17 cellular contexts compared by ENCODE assay signal in the genomic region with DNA sequence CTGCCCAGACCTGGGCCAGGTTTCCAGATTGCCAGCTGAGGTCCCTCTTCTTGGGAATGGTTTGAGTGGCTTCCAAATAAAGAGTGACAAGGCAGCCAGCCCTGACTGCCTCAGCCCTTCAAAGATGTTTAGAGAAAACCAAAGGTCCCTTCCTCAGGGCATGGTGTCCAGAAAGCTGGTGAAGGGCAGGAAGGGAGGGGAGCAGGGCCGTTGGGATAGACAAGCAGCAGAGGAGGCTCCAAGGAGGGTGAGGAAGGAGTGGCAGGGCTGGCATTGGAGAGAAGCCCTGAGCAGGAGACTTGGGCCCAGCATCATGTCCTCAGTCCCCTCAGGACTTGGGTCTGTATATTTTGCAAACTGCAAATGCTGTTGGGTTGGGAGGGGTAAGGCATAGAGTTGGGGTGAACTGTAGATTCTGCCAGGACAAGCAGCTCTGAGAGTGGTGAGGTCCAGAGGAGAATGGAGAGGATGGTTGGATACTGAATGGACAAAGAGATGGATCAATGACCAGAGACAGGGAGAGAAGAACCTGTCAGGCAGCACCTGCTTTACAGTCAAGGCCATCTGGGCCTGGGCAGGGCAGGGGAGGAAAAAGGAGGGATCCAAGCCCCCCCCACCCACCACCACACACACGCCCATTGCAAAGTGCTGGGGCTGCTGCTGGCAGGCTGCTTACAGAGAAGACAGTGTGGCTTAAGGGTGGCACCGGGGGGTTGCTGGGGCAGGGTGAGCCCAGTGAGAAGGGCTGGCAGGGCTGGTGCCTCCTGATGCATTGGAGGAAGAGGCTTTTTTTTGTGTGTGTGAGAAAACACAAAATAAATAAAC. TPM values are rescaled to one million over a fixed set of nuclear protein-coding genes. Genes with fewer than 3 reads are reported as not detected.
DNase-seq lines count a peak whose midpoint lies in the region; ATAC-seq, FAIRE-seq and TF ChIP-seq lines count a peak whose summit lies in the region.
"Had no signal": no experiment of that assay in that cellular context is flagged by ENCODE, and none has a peak within 500 bp of the region (broad histone marks: within the 10 kb centered on the region; RNA-seq: fewer than 3 reads in every experiment).

No MANE protein-coding gene starts in this region.

- TF ChIP-seq EP300 in K562 (IDR thresholded peaks at IDR 0.05; ENCODE audit: low read length) = no peak

- peaks cover 9% of the 10 kb centered on the region for H3K27me3 Mint-ChIP-seq in neural progenitor cell (ENCODE audit: insufficient read depth, low read depth)
- H3K27me3 Mint-ChIP-seq in CD4-positive, alpha-beta memory T cell = no peaks in the 10 kb centered on the region
- H3K27me3 Mint-ChIP-seq: IgD-negative memory B cell had no signal

- TF ChIP-seq POLR2A in K562 (conservative IDR thresholded peaks at IDR 0.05) = no peak

- WGBS in K562 (ENCODE audit: insufficient coverage, low coverage, missing lambda C conversion rate) = 26% methylated on average over 3 of the region's 3 CpGs

- peaks cover 14% of the 10 kb centered on the region for H3K36me3 Mint-ChIP-seq in neural progenitor cell
- H3K36me3 Mint-ChIP-seq in CD4-positive, alpha-beta memory T cell = peaks cover 0 to 2% of the 10 kb centered on the region in 2 donors

- TF ChIP-seq CTCF in DND-41 (IDR thresholded peaks at IDR 0.05; ENCODE audit: borderline replicate concordance, extremely low read depth, low read length, poor library complexity, severe bottlenecking) (no peak), K562 (IDR thresholded peaks at IDR 0.05 in 2 of 3, conservative IDR thresholded peaks at IDR 0.05 in 1 of 3; ENCODE audit: insufficient read depth in 2 of 3, low read depth in 1 of 3, low read length in 3 of 3) (no peak), neural progenitor cell (IDR thresholded peaks at IDR 0.05) (no peak)

- no peak for FAIRE-seq in K562 (lab: Jason Lieb, UNC)
- FAIRE-seq in RCC 7860 (lab: Jason Lieb, UNC) = no peak

- H3K9me3 ChIP-seq in BLaER1 = no peaks in the 10 kb centered on the region
- no peaks in the 10 kb centered on the region for H3K9me3 ChIP-seq in DND-41 (ENCODE audit: insufficient read depth, low read length, severe bottlenecking)
- no peaks in the 10 kb centered on the region for H3K9me3 ChIP-seq in K562 (replicated peaks; ENCODE audit: control insufficient read depth, insufficient read depth, low read depth, low read length)
- H3K9me3 ChIP-seq in neural progenitor cell (ENCODE audit: low read depth) = no peaks in the 10 kb centered on the region
- no peaks in the 10 kb centered on the region for H3K9me3 ChIP-seq in CD4-positive, alpha-beta memory T cell (ENCODE audit: control insufficient read depth in 1 of 2, low read length in 2 of 2)
- H3K9me3 ChIP-seq: BE2C, HAP-1, SK-N-SH had no signal

- H4K20me1 ChIP-seq in BLaER1 = peaks cover 32% of the 10 kb centered on the region; the same call in 1 of the 2 replicates
- no peaks in the 10 kb centered on the region; the same call in 1 of the 2 replicates for H4K20me1 ChIP-seq in DND-41 (ENCODE audit: insufficient read depth, low read length)
- H4K20me1 ChIP-seq in K562 (replicated peaks; ENCODE audit: control insufficient read depth, insufficient read depth, low read length) = no peaks in the 10 kb centered on the region
- H4K20me1 ChIP-seq in neural progenitor cell (ENCODE audit: low read depth) = no peaks in the 10 kb centered on the region

- peaks cover 6% of the 10 kb centered on the region for H3K4me1 Mint-ChIP-seq in neural progenitor cell
- H3K4me1 Mint-ChIP-seq in CD4-positive, alpha-beta memory T cell = peaks cover 2 to 12% (median 6%) of the 10 kb centered on the region in 4 donors

- in situ Hi-C loops in K562 (cut with MboI) = no loop called here

- H3K27me3 ChIP-seq in BLaER1 = no peaks in the 10 kb centered on the region
- no peaks in the 10 kb centered on the region for H3K27me3 ChIP-seq in DND-41 (ENCODE audit: insufficient read depth, low read length, poor library complexity)
- no peaks in the 10 kb centered on the region for H3K27me3 ChIP-seq in K562 (ENCODE audit: control insufficient read depth in 2 of 2, insufficient read depth in 2 of 2, low read length in 2 of 2)
- no peaks in the 10 kb centered on the region for H3K27me3 ChIP-seq in neural progenitor cell
- H3K27me3 ChIP-seq in CD4-positive, alpha-beta memory T cell (ENCODE audit: insufficient read depth, low read length) = no peaks in the 10 kb centered on the region
- H3K27me3 ChIP-seq: BE2C had no signal

- no TSS peak for BruUV-seq in K562 (replicated peaks; lab: Mats Ljungman, UMichigan)

- no peak overlapping the region for H2AFZ ChIP-seq in DND-41 (ENCODE audit: low read depth, low read length)
- H2AFZ ChIP-seq in K562 (ENCODE audit: low read depth, low read length) = no peak overlapping the region
- no peak overlapping the region for H2AFZ ChIP-seq in neural progenitor cell (replicated peaks)

- H3F3A ChIP-seq in neural progenitor cell (ENCODE audit: low read depth) = peaks cover 21% of the 10 kb centered on the region

- H3K4me3 Mint-ChIP-seq in neural progenitor cell = no peak overlapping the region
- no peak overlapping the region for H3K4me3 Mint-ChIP-seq in CD4-positive, alpha-beta memory T cell

- CTCF ChIA-PET in K562 (lab: Yijun Ruan, JAX; ENCODE audit: low intra/inter-chr PET ratio) = no interaction called here
- CTCF ChIA-PET in CD4-positive, alpha-beta memory T cell (lab: Charles Lee; ENCODE audit: partially characterized antibody) = no interaction called here

- peak overlapping the region; percentile 59 for H3K27ac Mint-ChIP-seq in neural progenitor cell
- peak overlapping the region in 2 of 7 donors; percentile 20 to 89 for H3K27ac Mint-ChIP-seq in CD4-positive, alpha-beta memory T cell

- H3K27ac ChIP-seq in BLaER1 = no peak overlapping the region
- no peak overlapping the region for H3K27ac ChIP-seq in DND-41 (ENCODE audit: low read length)
- no peak overlapping the region for H3K27ac ChIP-seq in K562 (ENCODE audit: extremely low read depth, low read depth, low read length)
- H3K27ac ChIP-seq in neural progenitor cell = no peak overlapping the region
- H3K27ac ChIP-seq in CD4-positive, alpha-beta memory T cell (ENCODE audit: low read depth, low read length) = no peak overlapping the region

- H3K9me3 Mint-ChIP-seq in neural progenitor cell = no peaks in the 10 kb centered on the region
- peaks cover 0 to under 1% (median 0%) of the 10 kb centered on the region in 8 donors for H3K9me3 Mint-ChIP-seq in CD4-positive, alpha-beta memory T cell
- H3K9me3 Mint-ChIP-seq: IgD-negative memory B cell had no signal

- ATAC-seq in DND-41 (ENCODE audit: insufficient read depth, low read depth) = peak; percentile 36; the same call in 2 of the 3 replicates
- no peak for ATAC-seq in K562
- ATAC-seq: PC-3, Right ventricle myocardium inferior had no signal

- H3K79me2 ChIP-seq in DND-41 (ENCODE audit: insufficient read depth, low read length) (no peaks in the 10 kb centered on the region), K562 (ENCODE audit: control insufficient read depth, insufficient read depth, low read length) (no peaks in the 10 kb centered on the region), neural progenitor cell (ENCODE audit: low read depth) (no peaks in the 10 kb centered on the region)

- H3K36me3 ChIP-seq in BLaER1 (peaks cover 42% of the 10 kb centered on the region), DND-41 (ENCODE audit: insufficient read depth, low read length) (peaks cover 13% of the 10 kb centered on the region), K562 (ENCODE audit: control insufficient read depth, insufficient read depth, low read length) (peaks cover 15% of the 10 kb centered on the region; the same call in 1 of the 3 replicates), neural progenitor cell (no peaks in the 10 kb centered on the region)
- H3K36me3 ChIP-seq in CD4-positive, alpha-beta memory T cell (ENCODE audit: insufficient read depth, low read length) = no peaks in the 10 kb centered on the region

- H3K9me1 ChIP-seq in K562 (ENCODE audit: control insufficient read depth, insufficient read depth, low read length) = no peaks in the 10 kb centered on the region

- POLR2A ChIA-PET in K562 (lab: Yijun Ruan, JAX) = no interaction called here
- POLR2A ChIA-PET in CD4-positive, alpha-beta memory T cell (lab: Charles Lee; ENCODE audit: partially characterized antibody) = no interaction called here

- intact Hi-C loops in K562 (cut with micrococcal nuclease) = no loop called here
- intact Hi-C loops in CD4-positive, alpha-beta memory T cell (cut with micrococcal nuclease) = loop anchor here (10.0 kb wide), 1 partner anchor 106 kb away; no protein-coding TSS in a partner anchor

- H3K4me1 ChIP-seq in BLaER1 (peaks cover 35% of the 10 kb centered on the region), DND-41 (ENCODE audit: insufficient read depth, low read length) (peaks cover 6% of the 10 kb centered on the region), K562 (replicated peaks in 1 of 2; ENCODE audit: control insufficient read depth in 2 of 2, insufficient read depth in 2 of 2, low read length in 2 of 2) (peaks cover 8 to 12% of the 10 kb centered on the region in 2 experiments; a peak in 4 of 5 replicates), neural progenitor cell (peaks cover 12% of the 10 kb centered on the region)
- peaks cover 5% of the 10 kb centered on the region for H3K4me1 ChIP-seq in CD4-positive, alpha-beta memory T cell (ENCODE audit: insufficient read depth, low read length)
- H3K4me1 ChIP-seq: BE2C had no signal

- H3K4me2 ChIP-seq in BLaER1 (peak overlapping the region; percentile 2; the same call in 1 of the 2 replicates), DND-41 (ENCODE audit: insufficient read depth, low read length) (no peak overlapping the region), K562 (ENCODE audit: insufficient read depth, low read length) (no peak overlapping the region), neural progenitor cell (no peak overlapping the region)
- H3K4me2 ChIP-seq: SK-N-SH had no signal

- H3K4me3 ChIP-seq in BLaER1 = no peak overlapping the region
- H3K4me3 ChIP-seq in DND-41 (ENCODE audit: low read depth in 1 of 2, low read length in 2 of 2) = no peak overlapping the region
- no peak overlapping the region for H3K4me3 ChIP-seq in K562
- H3K4me3 ChIP-seq in neural progenitor cell = no peak overlapping the region
- H3K4me3 ChIP-seq in CD4-positive, alpha-beta memory T cell (ENCODE audit: low read length in 2 of 2) = no peak overlapping the region
- H3K4me3 ChIP-seq: HAP-1 had no signal

- no peak for TF ChIP-seq RAD21 in K562 (CRISPR knock-in tag; conservative IDR thresholded peaks at IDR 0.05 in 1 of 2, IDR thresholded peaks at IDR 0.05 in 1 of 2)

- DNase-seq in DND-41 (no peak), K562 (ENCODE audit: extremely low read depth in 1 of 4, low spot score in 3 of 4) (no peak), neural progenitor cell (ENCODE audit: low spot score) (no peak), NCI-H2196 treated with DMSO at 0.1 percent for 48 hours (lab: John Stamatoyannopoulos, UW; ENCODE audit: unreplicated experiment) (no peak), RCC 7860 (ENCODE audit: low spot score) (no peak)
- DNase-seq in CD4-positive, alpha-beta memory T cell = no peak
- DNase-seq: BE2C, DMS153, NCI-H1092, NCI-H1694 treated with DMSO at 0.1 percent for 48 hours, NCI-H446, PC-3, SK-N-SH had no signal

- H3K9ac ChIP-seq in BLaER1 = no peak overlapping the region
- H3K9ac ChIP-seq in DND-41 (ENCODE audit: low read depth, low read length) = no peak overlapping the region
- peak overlapping the region in 1 of 2 experiments; percentile 73; a peak in 2 of 4 replicates for H3K9ac ChIP-seq in K562 (ENCODE audit: insufficient read depth in 1 of 2, low read depth in 2 of 2, low read length in 2 of 2)
- H3K9ac ChIP-seq in neural progenitor cell = no peak overlapping the region
- H3K9ac ChIP-seq: SK-N-SH had no signal

RNA-seq across cellular contexts. Expression of gene DSN1, which starts 5.5 kb away (rescaled TPM):
- 16.5 and 34.2 TPM in 2 replicates for total RNA-seq in K562 (2011; cell fraction: chromatin; rRNA removed; ENCODE audit: low replicate concordance)
- 14.5 and 17.0 TPM in 2 replicates for total RNA-seq in K562 (2011; cell fraction: nucleolus; rRNA removed)
- 20.0 and 20.1 TPM in 2 replicates for total RNA-seq in K562 (2011; cell fraction: nucleoplasm; rRNA removed)
- total RNA-seq in K562 (2014; rRNA removed) (25.7 and 27.0 TPM in 2 replicates), K562 (2014; rRNA removed; fragmentation: Illumina TruSeq; extraction: Trizol) (35.6 and 36.9 TPM in 2 replicates), K562 (2015; rRNA removed; fragmentation: Illumina TruSeq; extraction: Trizol) (29.1 and 29.9 TPM in 2 replicates), K562 (2021) (22.6 and 23.3 TPM in 2 replicates), neural progenitor cell (ENCODE audit: low replicate concordance) (34.4 and 48.2 TPM in 2 replicates)
- polyA plus RNA-seq in K562 (2011; rRNA removed) (37.3 and 45.3 TPM in 2 replicates), K562 (2014; fragmentation: Illumina TruSeq; extraction: Trizol) (31.0 and 33.8 TPM in 2 replicates), K562 (2014; fragmentation: Nextera tagmentation; extraction: Ambion mirVana) (10 to 100 TPM; 31.1 to 42.4 TPM), K562 (2014; rRNA removed) (30.3 and 30.5 TPM in 2 replicates)
- polyA plus RNA-seq in K562 (2011; cell fraction: cytosol; rRNA removed) = 16.9 and 22.5 TPM in 2 replicates
- 15.7 and 16.4 TPM in 2 replicates for polyA plus RNA-seq in K562 (2011; cell fraction: nucleus; rRNA removed)
- 20.8 and 32.3 TPM in 2 replicates for polyA plus RNA-seq in K562 (2012)
- 26.9 and 27.8 TPM in 2 replicates for polyA minus RNA-seq in K562 (2011; rRNA and poly(A)+ RNA removed)
- 10.3 and 12.1 TPM in 2 replicates for polyA minus RNA-seq in K562 (2011; cell fraction: cytosol; rRNA and poly(A)+ RNA removed)
- 12.5 and 13.2 TPM in 2 replicates for polyA minus RNA-seq in K562 (2011; cell fraction: nucleus; rRNA and poly(A)+ RNA removed)
- total RNA-seq in CD4-positive, alpha-beta memory T cell = 10 to 100 TPM; 12.8 to 14.3 TPM
- 1 to 10 TPM; 6.1 to 8.2 TPM for polyA plus RNA-seq in CD4-positive, alpha-beta memory T cell

RNA-seq across cellular contexts. Expression of gene NDRG3, which starts 33.2 kb away (rescaled TPM):
- total RNA-seq in K562 (2011; cell fraction: chromatin; rRNA removed; ENCODE audit: low replicate concordance) = 20.4 and 24.9 TPM in 2 replicates
- total RNA-seq in K562 (2011; cell fraction: nucleolus; rRNA removed) = 8.9 and 9.0 TPM in 2 replicates
- total RNA-seq in K562 (2011; cell fraction: nucleoplasm; rRNA removed) = 13.2 and 20.0 TPM in 2 replicates
- total RNA-seq in K562 (2014; rRNA removed) = 14.9 and 20.8 TPM in 2 replicates
- total RNA-seq in K562 (2014; rRNA removed; fragmentation: Illumina TruSeq; extraction: Trizol) = 26.6 and 28.3 TPM in 2 replicates
- total RNA-seq in K562 (2015; rRNA removed; fragmentation: Illumina TruSeq; extraction: Trizol) = 23.0 and 24.4 TPM in 2 replicates
- 24.5 and 25.6 TPM in 2 replicates for total RNA-seq in K562 (2021)
- 25.0 and 27.6 TPM in 2 replicates for polyA plus RNA-seq in K562 (2011; rRNA removed)
- 23.3 and 24.8 TPM in 2 replicates for polyA plus RNA-seq in K562 (2011; cell fraction: cytosol; rRNA removed)
- 20.6 and 24.7 TPM in 2 replicates for polyA plus RNA-seq in K562 (2011; cell fraction: nucleus; rRNA removed)
- 22.5 and 24.6 TPM in 2 replicates for polyA plus RNA-seq in K562 (2012)
- 32.1 and 39.4 TPM in 2 replicates for polyA plus RNA-seq in K562 (2014; fragmentation: Illumina TruSeq; extraction: Trizol)
- polyA plus RNA-seq in K562 (2014; fragmentation: Nextera tagmentation; extraction: Ambion mirVana) = 10 to 100 TPM; 15.2 to 23.8 TPM
- polyA plus RNA-seq in K562 (2014; rRNA removed) = 14.6 and 19.0 TPM in 2 replicates
- 18.8 and 25.3 TPM in 2 replicates for polyA minus RNA-seq in K562 (2011; rRNA and poly(A)+ RNA removed)
- polyA minus RNA-seq in K562 (2011; cell fraction: cytosol; rRNA and poly(A)+ RNA removed) = 19.8 and 26.8 TPM in 2 replicates
- 2.8 and 6.2 TPM in 2 replicates for polyA minus RNA-seq in K562 (2011; cell fraction: nucleus; rRNA and poly(A)+ RNA removed)
- 23.8 and 25.3 TPM in 2 replicates for total RNA-seq in neural progenitor cell (ENCODE audit: low replicate concordance)
- total RNA-seq in CD4-positive, alpha-beta memory T cell = 10 to 100 TPM; 36.1 to 36.2 TPM
- polyA plus RNA-seq in CD4-positive, alpha-beta memory T cell = 10 to 100 TPM; 53.2 to 73.4 TPM
